1 cellular context compared by ENCODE assay signal in genomic region chr3:19934098-19934566, GRCh38.
TF ChIP-seq lines count a peak whose summit lies in the region.

Gene EFHB, minus strand, starts transcription at chr3:19934217. Its CDS starts 199 bp downstream, at chr3:19934018.

TF ChIP-seq in GM12878, 131 proteins besides CTCF, POLR2A, EP300 and RAD21 (continued from another document):
- no peak for TF ChIP-seq RELB (IDR thresholded peaks at IDR 0.05; ENCODE audit: low read depth)
